ENCODE assay signal across 8 cellular contexts in the genomic region with DNA sequence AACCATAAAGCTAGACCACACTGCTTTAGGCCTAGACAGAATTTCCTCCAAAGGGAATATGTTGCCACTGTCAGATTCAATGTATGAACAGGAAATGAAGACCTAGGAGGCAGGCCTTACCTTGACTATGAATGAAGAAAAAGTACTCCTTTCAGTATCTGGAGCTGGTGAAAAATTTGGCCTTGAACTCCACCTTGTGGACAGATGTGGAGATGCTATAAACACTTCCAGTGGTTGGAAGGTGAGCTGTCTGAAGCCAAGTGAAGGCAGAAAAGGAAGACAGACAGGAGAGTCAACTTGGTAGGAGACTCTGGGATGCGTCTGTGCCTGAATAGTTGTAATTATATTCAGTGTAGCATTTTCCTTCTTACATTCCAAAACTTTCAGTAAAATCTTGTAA. TPM values are rescaled to one million over a fixed set of nuclear protein-coding genes. Genes with fewer than 3 reads are reported as not detected.
DNase-seq lines count a peak whose midpoint lies in the region; ATAC-seq and TF ChIP-seq lines count a peak whose summit lies in the region.

No MANE protein-coding gene starts in this region.

- H3K9me3 Mint-ChIP-seq in activated CD8-positive, alpha-beta T cell treated with anti-CD3 and anti-CD28 coated beads for 36 hours: no peaks in the 10 kb centered on the region

- H3K27ac Mint-ChIP-seq in activated CD8-positive, alpha-beta T cell treated with anti-CD3 and anti-CD28 coated beads for 36 hours: no peak overlapping the region

- H3K4me3 ChIP-seq in prostate gland: no peak overlapping the region

- no peaks in the 10 kb centered on the region for H3K27me3 Mint-ChIP-seq in activated CD8-positive, alpha-beta T cell treated with anti-CD3 and anti-CD28 coated beads for 36 hours

- 50% methylated on average over 1 of the region's 1 CpG for WGBS in prostate gland

- no peaks in the 10 kb centered on the region for H3K4me1 Mint-ChIP-seq in activated CD8-positive, alpha-beta T cell treated with anti-CD3 and anti-CD28 coated beads for 36 hours (ENCODE audit: low read depth)

- POLR2A ChIA-PET in activated CD8-positive, alpha-beta T cell treated with anti-CD3 and anti-CD28 coated beads for 36 hours (lab: Charles Lee): interaction anchor here (0.8 kb wide), 1 partner anchor 216 kb away, joined by 3 read pairs; no protein-coding TSS in a partner anchor

- no peaks in the 10 kb centered on the region for H3K9me3 ChIP-seq in prostate gland

- CTCF ChIA-PET in activated CD8-positive, alpha-beta T cell treated with anti-CD3 and anti-CD28 coated beads for 36 hours (lab: Charles Lee): interaction anchor here (0.8 to 2.1 kb wide), 11 partner anchors 8 to 697 kb away, joined by 3 to 8 read pairs (median 4); no protein-coding TSS in a partner anchor

- H3K36me3 ChIP-seq in prostate gland: no peaks in the 10 kb centered on the region

- no peak overlapping the region for H3K27ac ChIP-seq in foreskin keratinocyte
- no peak overlapping the region for H3K27ac ChIP-seq in prostate gland

- TF ChIP-seq CTCF in activated CD8-positive, alpha-beta T cell treated with anti-CD3 and anti-CD28 coated beads for 36 hours (IDR thresholded peaks at IDR 0.05): peak; percentile 48
- TF ChIP-seq CTCF in foreskin keratinocyte (conservative IDR thresholded peaks at IDR 0.05): peak; percentile 70
- peak; percentile 15 to 59 (median 52) for TF ChIP-seq CTCF in prostate gland (IDR thresholded peaks at IDR 0.05)

- no peak overlapping the region for H3K4me3 Mint-ChIP-seq in activated CD8-positive, alpha-beta T cell treated with anti-CD3 and anti-CD28 coated beads for 36 hours

- no peak for TF ChIP-seq POLR2A in prostate gland (IDR thresholded peaks at IDR 0.05)

- peaks cover 1% of the 10 kb centered on the region for H3K36me3 Mint-ChIP-seq in activated CD8-positive, alpha-beta T cell treated with anti-CD3 and anti-CD28 coated beads for 36 hours (ENCODE audit: low read depth)

- intact Hi-C loops in activated CD8-positive, alpha-beta T cell treated with anti-CD3 and anti-CD28 coated beads for 36 hours (cut with micrococcal nuclease): loop anchor here (10.0 kb wide), 1 partner anchor 173 kb away; no protein-coding TSS in a partner anchor
- intact Hi-C loops in prostate gland (cut with DNase I): no loop called here

- no peaks in the 10 kb centered on the region for H3K27me3 ChIP-seq in foreskin keratinocyte
- H3K27me3 ChIP-seq in prostate gland (replicated peaks; ENCODE audit: insufficient read depth): no peaks in the 10 kb centered on the region

- DNase-seq in DMS153 treated with DMSO at 0.1 percent for 48 hours (lab: John Stamatoyannopoulos, UW; ENCODE audit: unreplicated experiment): peak; percentile 3
- DNase-seq in NCI-H226: peak; percentile 11
- DNase-seq in activated CD8-positive, alpha-beta T cell treated with anti-CD3 and anti-CD28 coated beads for 36 hours: peak; percentile 44
- peak; percentile 16 to 38 for DNase-seq in foreskin keratinocyte
- DNase-seq in prostate gland (ENCODE audit: low spot score): peak; percentile 33
- no peak for DNase-seq in NCI-H1436 treated with DMSO at 0.1 percent for 48 hours (lab: John Stamatoyannopoulos, UW)

- ATAC-seq in GM19043 (IDR thresholded peaks at IDR 0.05; ENCODE audit: low read depth, unreplicated experiment): peak; percentile 81
- ATAC-seq in HG03103 (IDR thresholded peaks at IDR 0.05; ENCODE audit: low read depth, unreplicated experiment): peak; percentile 95
- peak; percentile 76 for ATAC-seq in activated CD8-positive, alpha-beta T cell treated with anti-CD3 and anti-CD28 coated beads for 36 hours
- ATAC-seq in foreskin keratinocyte: peak; percentile 85

- no peaks in the 10 kb centered on the region for H3K4me1 ChIP-seq in foreskin keratinocyte
- H3K4me1 ChIP-seq in prostate gland (replicated peaks): no peaks in the 10 kb centered on the region

RNA-seq across cellular contexts. Expression of a gene that starts 17.2 kb away (rescaled TPM):
- total RNA-seq in activated CD8-positive, alpha-beta T cell treated with anti-CD3 and anti-CD28 coated beads for 36 hours: 1 to 10 TPM; 4.6 to 4.7 TPM
- total RNA-seq in foreskin keratinocyte (2.2 and 2.8 TPM in 2 replicates), prostate gland (10 to 100 TPM; 14.6 to 17.3 TPM)
- 1.4 and 1.5 TPM in 2 replicates for polyA plus RNA-seq in foreskin keratinocyte
